1 cellular context compared by ENCODE assay signal in the genomic region with DNA sequence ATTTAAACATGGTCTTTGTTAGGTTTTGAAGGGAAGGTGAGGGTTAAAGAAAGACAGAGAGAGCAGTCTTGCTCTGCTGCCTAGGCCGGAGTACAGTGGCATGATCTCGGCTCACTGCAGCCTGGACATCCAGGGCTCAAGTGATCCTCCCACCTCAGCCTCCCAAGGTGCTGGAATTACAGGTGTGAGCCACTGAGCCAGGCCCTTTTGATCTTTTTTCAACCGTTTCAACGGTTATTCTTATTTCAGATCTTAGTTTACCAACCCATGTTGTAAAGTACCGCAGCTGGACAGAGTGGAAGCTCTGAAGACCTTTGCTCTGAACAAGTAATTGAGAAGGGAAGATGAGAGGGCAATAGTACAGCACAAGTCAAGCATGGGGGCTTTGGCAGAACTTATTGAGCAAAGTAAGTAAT.
A peak's percentile ranks its signal among the peaks of the same experiment; 100 is the strongest.
TF ChIP-seq lines count a peak whose summit lies in the region.

No MANE protein-coding gene starts in this region.

TF ChIP-seq in HepG2, 621 proteins besides CTCF, POLR2A, EP300 and RAD21 (continued from another document and continues in another):
- no peak for TF ChIP-seq ZNF776 (CRISPR knock-in tag; IDR thresholded peaks at IDR 0.05)
- TF ChIP-seq ZNF281 (CRISPR knock-in tag; IDR thresholded peaks at IDR 0.05; ENCODE audit: borderline replicate concordance): no peak
- no peak for TF ChIP-seq ZFP37 (CRISPR knock-in tag; IDR thresholded peaks at IDR 0.05; ENCODE audit: borderline replicate concordance)
- TF ChIP-seq ZNF280D (CRISPR knock-in tag; IDR thresholded peaks at IDR 0.05): 0 out of 2 replicates have a peak, but pooled peaks have one; percentile 32
- no peak for TF ChIP-seq HMGXB3 (CRISPR knock-in tag; IDR thresholded peaks at IDR 0.05; ENCODE audit: borderline replicate concordance)
- peak; percentile 64; the same call in 1 of the 2 replicates for TF ChIP-seq ZNF335 (CRISPR knock-in tag; IDR thresholded peaks at IDR 0.05)
- no peak for TF ChIP-seq HMGA1 (CRISPR knock-in tag; conservative IDR thresholded peaks at IDR 0.05)
- TF ChIP-seq AGO1 (IDR thresholded peaks at IDR 0.05; ENCODE audit: low read depth, low read length, poor library complexity, severe bottlenecking): no peak
- no peak for TF ChIP-seq XBP1 (CRISPR knock-in tag; IDR thresholded peaks at IDR 0.05)
- TF ChIP-seq, protein P1, sequence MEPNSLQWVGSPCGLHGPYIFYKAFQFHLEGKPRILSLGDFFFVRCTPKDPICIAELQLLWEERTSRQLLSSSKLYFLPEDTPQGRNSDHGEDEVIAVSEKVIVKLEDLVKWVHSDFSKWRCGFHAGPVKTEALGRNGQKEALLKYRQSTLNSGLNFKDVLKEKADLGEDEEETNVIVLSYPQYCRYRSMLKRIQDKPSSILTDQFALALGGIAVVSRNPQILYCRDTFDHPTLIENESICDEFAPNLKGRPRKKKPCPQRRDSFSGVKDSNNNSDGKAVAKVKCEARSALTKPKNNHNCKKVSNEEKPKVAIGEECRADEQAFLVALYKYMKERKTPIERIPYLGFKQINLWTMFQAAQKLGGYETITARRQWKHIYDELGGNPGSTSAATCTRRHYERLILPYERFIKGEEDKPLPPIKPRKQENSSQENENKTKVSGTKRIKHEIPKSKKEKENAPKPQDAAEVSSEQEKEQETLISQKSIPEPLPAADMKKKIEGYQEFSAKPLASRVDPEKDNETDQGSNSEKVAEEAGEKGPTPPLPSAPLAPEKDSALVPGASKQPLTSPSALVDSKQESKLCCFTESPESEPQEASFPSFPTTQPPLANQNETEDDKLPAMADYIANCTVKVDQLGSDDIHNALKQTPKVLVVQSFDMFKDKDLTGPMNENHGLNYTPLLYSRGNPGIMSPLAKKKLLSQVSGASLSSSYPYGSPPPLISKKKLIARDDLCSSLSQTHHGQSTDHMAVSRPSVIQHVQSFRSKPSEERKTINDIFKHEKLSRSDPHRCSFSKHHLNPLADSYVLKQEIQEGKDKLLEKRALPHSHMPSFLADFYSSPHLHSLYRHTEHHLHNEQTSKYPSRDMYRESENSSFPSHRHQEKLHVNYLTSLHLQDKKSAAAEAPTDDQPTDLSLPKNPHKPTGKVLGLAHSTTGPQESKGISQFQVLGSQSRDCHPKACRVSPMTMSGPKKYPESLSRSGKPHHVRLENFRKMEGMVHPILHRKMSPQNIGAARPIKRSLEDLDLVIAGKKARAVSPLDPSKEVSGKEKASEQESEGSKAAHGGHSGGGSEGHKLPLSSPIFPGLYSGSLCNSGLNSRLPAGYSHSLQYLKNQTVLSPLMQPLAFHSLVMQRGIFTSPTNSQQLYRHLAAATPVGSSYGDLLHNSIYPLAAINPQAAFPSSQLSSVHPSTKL (CRISPR knock-in tag; IDR thresholded peaks at IDR 0.05): no peak
- no peak for TF ChIP-seq JUN (CRISPR knock-in tag; IDR thresholded peaks at IDR 0.05)
- no peak for TF ChIP-seq ZNF224 (CRISPR knock-in tag; IDR thresholded peaks at IDR 0.05)
- TF ChIP-seq, protein P2, sequence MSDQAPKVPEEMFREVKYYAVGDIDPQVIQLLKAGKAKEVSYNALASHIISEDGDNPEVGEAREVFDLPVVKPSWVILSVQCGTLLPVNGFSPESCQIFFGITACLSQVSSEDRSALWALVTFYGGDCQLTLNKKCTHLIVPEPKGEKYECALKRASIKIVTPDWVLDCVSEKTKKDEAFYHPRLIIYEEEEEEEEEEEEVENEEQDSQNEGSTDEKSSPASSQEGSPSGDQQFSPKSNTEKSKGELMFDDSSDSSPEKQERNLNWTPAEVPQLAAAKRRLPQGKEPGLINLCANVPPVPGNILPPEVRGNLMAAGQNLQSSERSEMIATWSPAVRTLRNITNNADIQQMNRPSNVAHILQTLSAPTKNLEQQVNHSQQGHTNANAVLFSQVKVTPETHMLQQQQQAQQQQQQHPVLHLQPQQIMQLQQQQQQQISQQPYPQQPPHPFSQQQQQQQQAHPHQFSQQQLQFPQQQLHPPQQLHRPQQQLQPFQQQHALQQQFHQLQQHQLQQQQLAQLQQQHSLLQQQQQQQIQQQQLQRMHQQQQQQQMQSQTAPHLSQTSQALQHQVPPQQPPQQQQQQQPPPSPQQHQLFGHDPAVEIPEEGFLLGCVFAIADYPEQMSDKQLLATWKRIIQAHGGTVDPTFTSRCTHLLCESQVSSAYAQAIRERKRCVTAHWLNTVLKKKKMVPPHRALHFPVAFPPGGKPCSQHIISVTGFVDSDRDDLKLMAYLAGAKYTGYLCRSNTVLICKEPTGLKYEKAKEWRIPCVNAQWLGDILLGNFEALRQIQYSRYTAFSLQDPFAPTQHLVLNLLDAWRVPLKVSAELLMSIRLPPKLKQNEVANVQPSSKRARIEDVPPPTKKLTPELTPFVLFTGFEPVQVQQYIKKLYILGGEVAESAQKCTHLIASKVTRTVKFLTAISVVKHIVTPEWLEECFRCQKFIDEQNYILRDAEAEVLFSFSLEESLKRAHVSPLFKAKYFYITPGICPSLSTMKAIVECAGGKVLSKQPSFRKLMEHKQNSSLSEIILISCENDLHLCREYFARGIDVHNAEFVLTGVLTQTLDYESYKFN (CRISPR knock-in tag; conservative IDR thresholded peaks at IDR 0.05): peak; percentile 64
- peak; percentile 53; the same call in 1 of the 2 replicates for TF ChIP-seq ZMYM4 (CRISPR knock-in tag; IDR thresholded peaks at IDR 0.05)
- TF ChIP-seq CBX2 (IDR thresholded peaks at IDR 0.05; ENCODE audit: low read depth, low read length): no peak
- TF ChIP-seq CBX2 (CRISPR knock-in tag; IDR thresholded peaks at IDR 0.05; ENCODE audit: low read depth): no peak
- TF ChIP-seq, protein P3, sequence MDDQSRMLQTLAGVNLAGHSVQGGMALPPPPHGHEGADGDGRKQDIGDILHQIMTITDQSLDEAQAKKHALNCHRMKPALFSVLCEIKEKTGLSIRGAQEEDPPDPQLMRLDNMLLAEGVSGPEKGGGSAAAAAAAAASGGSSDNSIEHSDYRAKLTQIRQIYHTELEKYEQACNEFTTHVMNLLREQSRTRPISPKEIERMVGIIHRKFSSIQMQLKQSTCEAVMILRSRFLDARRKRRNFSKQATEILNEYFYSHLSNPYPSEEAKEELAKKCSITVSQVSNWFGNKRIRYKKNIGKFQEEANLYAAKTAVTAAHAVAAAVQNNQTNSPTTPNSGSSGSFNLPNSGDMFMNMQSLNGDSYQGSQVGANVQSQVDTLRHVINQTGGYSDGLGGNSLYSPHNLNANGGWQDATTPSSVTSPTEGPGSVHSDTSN (CRISPR knock-in tag; IDR thresholded peaks at IDR 0.05; ENCODE audit: borderline replicate concordance): no peak
- TF ChIP-seq ZNF839 (CRISPR knock-in tag; IDR thresholded peaks at IDR 0.05; ENCODE audit: borderline replicate concordance): no peak
- TF ChIP-seq ZBTB37 (CRISPR knock-in tag; IDR thresholded peaks at IDR 0.05): no peak
- TF ChIP-seq, protein P4, sequence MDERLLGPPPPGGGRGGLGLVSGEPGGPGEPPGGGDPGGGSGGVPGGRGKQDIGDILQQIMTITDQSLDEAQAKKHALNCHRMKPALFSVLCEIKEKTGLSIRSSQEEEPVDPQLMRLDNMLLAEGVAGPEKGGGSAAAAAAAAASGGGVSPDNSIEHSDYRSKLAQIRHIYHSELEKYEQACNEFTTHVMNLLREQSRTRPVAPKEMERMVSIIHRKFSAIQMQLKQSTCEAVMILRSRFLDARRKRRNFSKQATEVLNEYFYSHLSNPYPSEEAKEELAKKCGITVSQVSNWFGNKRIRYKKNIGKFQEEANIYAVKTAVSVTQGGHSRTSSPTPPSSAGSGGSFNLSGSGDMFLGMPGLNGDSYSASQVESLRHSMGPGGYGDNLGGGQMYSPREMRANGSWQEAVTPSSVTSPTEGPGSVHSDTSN (CRISPR knock-in tag; IDR thresholded peaks at IDR 0.05): no peak
- TF ChIP-seq ZNF557 (CRISPR knock-in tag; IDR thresholded peaks at IDR 0.05): no peak
- TF ChIP-seq TGIF2 (CRISPR knock-in tag; IDR thresholded peaks at IDR 0.05): no peak
- TF ChIP-seq JDP2 (CRISPR knock-in tag; IDR thresholded peaks at IDR 0.05; ENCODE audit: borderline replicate concordance): no peak
- TF ChIP-seq ZNF792 (CRISPR knock-in tag; IDR thresholded peaks at IDR 0.05): no peak
- no peak for TF ChIP-seq BCLAF1 (IDR thresholded peaks at IDR 0.05)
